In the genomic region with DNA sequence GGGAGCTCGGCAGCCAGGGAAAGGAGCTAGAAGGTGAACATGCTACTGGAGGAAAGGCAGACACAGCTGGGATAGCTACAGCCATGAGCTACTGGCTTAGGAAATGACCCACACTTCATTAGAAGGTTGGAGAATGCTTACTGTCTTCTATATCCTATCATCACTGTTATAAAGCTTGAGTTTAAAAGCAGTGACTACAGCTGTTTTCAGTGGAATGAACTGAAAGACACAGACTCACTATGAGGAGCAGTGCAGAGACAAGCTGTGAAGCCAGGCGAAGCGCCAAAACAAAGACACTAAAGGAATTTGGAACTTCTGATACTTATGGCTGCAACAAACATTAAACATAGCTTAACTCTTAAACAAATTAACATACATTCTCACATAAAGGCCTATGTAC, we compare ENCODE assay signal across 4 cellular contexts. TPM values are rescaled to one million over a fixed set of nuclear protein-coding genes. Genes with fewer than 3 reads are reported as not detected.
"Had no signal": no experiment of that assay in that cellular context is flagged by ENCODE, and none has a peak within 500 bp of the region (broad histone marks: within the 10 kb centered on the region; RNA-seq: fewer than 3 reads in every experiment).

No MANE protein-coding gene starts in this region.

RNA-seq across cellular contexts. Expression of a gene that starts 47.5 kb away (rescaled TPM):
- total RNA-seq: frontal cortex, progenitor cell of endocrine pancreas had no signal
- polyA plus RNA-seq: mammary epithelial cell; naive thymus-derived CD4-positive, alpha-beta T cell had no signal
